Comparison of ENCODE assay signal across 19 cellular contexts in genomic region chr11:38169286-38169685, GRCh38.
DNase-seq lines count a peak whose midpoint lies in the region; ATAC-seq, FAIRE-seq and TF ChIP-seq lines count a peak whose summit lies in the region.
"Had no signal": no experiment of that assay in that cellular context is flagged by ENCODE, and none has a peak within 500 bp of the region (broad histone marks: within the 10 kb centered on the region; RNA-seq: fewer than 3 reads in every experiment).

No MANE protein-coding gene starts in this region.

- H3K4me1 Mint-ChIP-seq in CD4-positive, alpha-beta T cell (ENCODE audit: low read depth), result no peaks in the 10 kb centered on the region
- no peaks in the 10 kb centered on the region for H3K4me1 Mint-ChIP-seq in endothelial cell (ENCODE audit: unreplicated experiment)
- H3K4me1 Mint-ChIP-seq: GM23338; naive thymus-derived CD4-positive, alpha-beta T cell had no signal

- H3K36me3 ChIP-seq in endothelial cell of umbilical vein (ENCODE audit: control insufficient read depth in 2 of 2, extremely low read depth in 1 of 2, insufficient read depth in 2 of 2, low read length in 2 of 2), result no peaks in the 10 kb centered on the region
- H3K36me3 ChIP-seq: BE2C had no signal

- H3K4me3 ChIP-seq in endothelial cell of umbilical vein (replicated peaks in 1 of 3; ENCODE audit: insufficient read depth in 1 of 3, low read depth in 1 of 3, low read length in 3 of 3), result no peak overlapping the region
- H3K4me3 ChIP-seq: coronary artery, GM23338 had no signal

- no peaks in the 10 kb centered on the region for H3K79me2 ChIP-seq in endothelial cell of umbilical vein (ENCODE audit: control insufficient read depth, insufficient read depth, low read length)

- no peak overlapping the region for H3K4me2 ChIP-seq in endothelial cell of umbilical vein (ENCODE audit: insufficient read depth, low read length)
- H3K4me2 ChIP-seq: GM23338 had no signal

- no peak overlapping the region for H3K4me3 Mint-ChIP-seq in CD4-positive, alpha-beta T cell
- H3K4me3 Mint-ChIP-seq in endothelial cell (ENCODE audit: unreplicated experiment), result no peak overlapping the region
- H3K4me3 Mint-ChIP-seq: GM23338; naive thymus-derived CD4-positive, alpha-beta T cell; stimulated activated naive CD8-positive, alpha-beta T cell treated with anti-CD3 and anti-CD28 coated beads, Interleukin-15, Interleukin-2, amounts not matched to agents 100 ng/mL and 50 ng/mL, for 24 hours had no signal

- no peak for FAIRE-seq in endothelial cell of umbilical vein (lab: Jason Lieb, UNC)
- FAIRE-seq: GM19239 had no signal

- no peaks in the 10 kb centered on the region for H3K4me1 ChIP-seq in endothelial cell of umbilical vein (ENCODE audit: control insufficient read depth, extremely low read depth, insufficient read depth, low read length)
- H3K4me1 ChIP-seq: BE2C had no signal

- no peak overlapping the region for H2AFZ ChIP-seq in endothelial cell of umbilical vein (ENCODE audit: low read depth, low read length)
- H2AFZ ChIP-seq: GM23338 had no signal

- H3K27ac ChIP-seq in endothelial cell of umbilical vein (ENCODE audit: insufficient read depth, low read depth, low read length), result no peak overlapping the region
- no peak overlapping the region for H3K27ac ChIP-seq in CD4-positive, alpha-beta T cell (ENCODE audit: low read depth, low read length)
- H3K27ac ChIP-seq: coronary artery had no signal

- H3K27me3 ChIP-seq in endothelial cell of umbilical vein (ENCODE audit: control insufficient read depth in 2 of 2, insufficient read depth in 2 of 2, low read length in 2 of 2), result no peaks in the 10 kb centered on the region
- no peaks in the 10 kb centered on the region for H3K27me3 ChIP-seq in CD4-positive, alpha-beta T cell (ENCODE audit: control insufficient read depth, insufficient read depth, low read length)
- H3K27me3 ChIP-seq: BE2C had no signal

- TF ChIP-seq CTCF in endothelial cell of umbilical vein (IDR thresholded peaks at IDR 0.05; ENCODE audit: extremely low read depth in 1 of 2, insufficient read depth in 1 of 2, low read depth in 1 of 2, low read length in 2 of 2) (no peak), endothelial cell (IDR thresholded peaks at IDR 0.05; ENCODE audit: unreplicated experiment) (no peak)
- TF ChIP-seq CTCF in CD4-positive, alpha-beta T cell (IDR thresholded peaks at IDR 0.05), result no peak

- BruUV-seq in endothelial cell of umbilical vein (replicated peaks; lab: Mats Ljungman, UMichigan), result no TSS peak

- intact Hi-C loops in endothelial cell of umbilical vein (cut with micrococcal nuclease), result no loop called here
- intact Hi-C loops in CD4-positive, alpha-beta T cell (cut with DNase I, micrococcal nuclease), result no loop called here

- H3K9ac ChIP-seq in endothelial cell of umbilical vein (replicated peaks; ENCODE audit: extremely low read depth, insufficient read depth, low read length), result no peak overlapping the region

- H3K9me1 ChIP-seq in endothelial cell of umbilical vein (replicated peaks; ENCODE audit: control insufficient read depth, extremely low read depth, insufficient read depth, low read length), result no peaks in the 10 kb centered on the region

- CTCF ChIA-PET in endothelial cell of umbilical vein (lab: Charles Lee), result interaction anchor here (0.8 to 1.6 kb wide), 3 partner anchors 10 to 223 kb away, joined by 3 to 5 read pairs (median 3); no protein-coding TSS in a partner anchor
- CTCF ChIA-PET in CD4-positive, alpha-beta T cell (lab: Charles Lee), result no interaction called here

- POLR2A ChIA-PET in endothelial cell of umbilical vein (lab: Charles Lee), result no interaction called here
- POLR2A ChIA-PET in CD4-positive, alpha-beta T cell (lab: Charles Lee), result no interaction called here

- TF ChIP-seq POLR2A in endothelial cell of umbilical vein (IDR thresholded peaks at IDR 0.05; ENCODE audit: low read depth, low read length), result no peak

- no peaks in the 10 kb centered on the region for H3K27me3 Mint-ChIP-seq in CD4-positive, alpha-beta T cell
- no peaks in the 10 kb centered on the region for H3K27me3 Mint-ChIP-seq in endothelial cell (ENCODE audit: unreplicated experiment)
- H3K27me3 Mint-ChIP-seq: naive thymus-derived CD4-positive, alpha-beta T cell; stimulated activated naive CD8-positive, alpha-beta T cell treated with anti-CD3 and anti-CD28 coated beads, Interleukin-15, Interleukin-2, amounts not matched to agents 100 ng/mL and 50 ng/mL, for 24 hours had no signal

- no peaks in the 10 kb centered on the region for H3K36me3 Mint-ChIP-seq in CD4-positive, alpha-beta T cell (ENCODE audit: low read depth)
- no peaks in the 10 kb centered on the region for H3K36me3 Mint-ChIP-seq in endothelial cell (ENCODE audit: low read depth, unreplicated experiment)
- H3K36me3 Mint-ChIP-seq: naive thymus-derived CD4-positive, alpha-beta T cell had no signal

- no peak for ATAC-seq in CD4-positive, alpha-beta T cell (ENCODE audit: poor library complexity)
- ATAC-seq in HG02840 (IDR thresholded peaks at IDR 0.05; ENCODE audit: low FRiP score, unreplicated experiment), result no peak
- ATAC-seq: GM23338; naive thymus-derived CD4-positive, alpha-beta T cell; right cardiac atrium had no signal

- H3K9me3 Mint-ChIP-seq in CD4-positive, alpha-beta T cell, result peaks cover 3% of the 10 kb centered on the region
- H3K9me3 Mint-ChIP-seq in endothelial cell (ENCODE audit: unreplicated experiment), result no peaks in the 10 kb centered on the region

- no peaks in the 10 kb centered on the region for H3K9me3 ChIP-seq in endothelial cell of umbilical vein (replicated peaks; ENCODE audit: control insufficient read depth, insufficient read depth, low read length)
- peaks cover 5% of the 10 kb centered on the region for H3K9me3 ChIP-seq in CD4-positive, alpha-beta T cell (ENCODE audit: control insufficient read depth, low read length)
- H3K9me3 ChIP-seq: BE2C had no signal

- no peak overlapping the region for H3K27ac Mint-ChIP-seq in CD4-positive, alpha-beta T cell
- no peak overlapping the region for H3K27ac Mint-ChIP-seq in endothelial cell (ENCODE audit: unreplicated experiment)
- H3K27ac Mint-ChIP-seq: GM23338; naive thymus-derived CD4-positive, alpha-beta T cell; stimulated activated naive CD8-positive, alpha-beta T cell treated with anti-CD3 and anti-CD28 coated beads, Interleukin-15, Interleukin-2, amounts not matched to agents 100 ng/mL and 50 ng/mL, for 24 hours had no signal

- dilution Hi-C loops in endothelial cell of umbilical vein (cut with MboI; ENCODE audit: extremely low pct_ligation_motif_present, low sequenced_read_pairs), result no loop called here

- H4K20me1 ChIP-seq in endothelial cell of umbilical vein (replicated peaks; ENCODE audit: control insufficient read depth, extremely low read depth, insufficient read depth, low read length), result no peaks in the 10 kb centered on the region

- DNase-seq in DMS53 treated with DMSO at 0.1 percent for 48 hours (lab: John Stamatoyannopoulos, UW; ENCODE audit: unreplicated experiment) (peak; percentile 80), NCI-H226 (peak; percentile 66), endothelial cell of umbilical vein (ENCODE audit: low read depth, low spot score) (peak; percentile 44), non-pigmented ciliary epithelial cell (ENCODE audit: low read depth) (peak; percentile 19), endothelial cell (ENCODE audit: low spot score) (no peak), NCI-H1436 treated with DMSO at 0.1 percent for 48 hours (lab: John Stamatoyannopoulos, UW) (no peak)
- DNase-seq in CD4-positive, alpha-beta T cell, result no peak
- DNase-seq: activated naive CD4-positive, alpha-beta T cell; BE2C; naive thymus-derived CD4-positive, alpha-beta T cell; NCI-H1105; NCI-H446; right cardiac atrium; Right ventricle myocardium superior had no signal

TF ChIP-seq in endothelial cell of umbilical vein, 7 proteins besides CTCF, POLR2A, EP300 and RAD21:
- TF ChIP-seq POLR2AphosphoS5 (IDR thresholded peaks at IDR 0.05; ENCODE audit: insufficient read depth, low read depth, low read length) (no peak), FOS (IDR thresholded peaks at IDR 0.05; ENCODE audit: borderline replicate concordance, insufficient read depth, low read length) (peak; percentile 81)

Comparison
In these comparisons a context has a peak if more than half of its experiments do, and no peak if none do; other contexts are left out.
1. DNase-seq: peak in DMS53 treated with DMSO at 0.1 percent for 48 hours (single experiment), NCI-H226 (single experiment), endothelial cell of umbilical vein (single experiment) and non-pigmented ciliary epithelial cell (single experiment); none in CD4-positive, alpha-beta T cell (0 of 10), endothelial cell (single experiment) and NCI-H1436 treated with DMSO at 0.1 percent for 48 hours (single experiment).